Comparison of ENCODE assay signal across 12 cellular contexts in the genomic region with DNA sequence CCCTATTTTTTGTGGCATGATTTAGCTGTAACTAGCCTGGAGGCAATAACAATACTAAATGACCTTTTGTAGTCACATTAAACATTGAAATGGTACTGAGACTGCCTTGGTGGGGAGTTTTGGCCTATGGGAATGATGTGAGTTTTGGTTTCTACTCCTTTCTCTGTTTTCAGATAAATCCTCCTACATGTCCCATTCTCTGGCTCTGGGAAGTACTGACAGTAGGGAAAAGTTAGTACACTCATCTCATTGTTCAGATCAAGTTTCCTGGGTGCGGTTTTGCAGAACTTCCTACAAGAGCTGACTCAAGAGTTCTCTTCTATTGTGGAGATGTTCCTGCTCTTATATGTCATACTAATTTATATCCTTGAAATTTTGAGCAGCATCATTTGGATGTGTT.
A peak's percentile ranks its signal among the peaks of the same experiment; 100 is the strongest.
DNase-seq lines count a peak whose midpoint lies in the region; ATAC-seq and TF ChIP-seq lines count a peak whose summit lies in the region.
"Had no signal": no experiment of that assay in that cellular context is flagged by ENCODE, and none has a peak within 500 bp of the region (broad histone marks: within the 10 kb centered on the region; RNA-seq: fewer than 3 reads in every experiment).

No MANE protein-coding gene starts in this region.

- H3K4me1 ChIP-seq in gastrocnemius medialis, result peaks cover 61 to 71% of the 10 kb centered on the region in 2 donors

- H3K4me3 ChIP-seq in fibroblast of pulmonary artery (replicated peaks; ENCODE audit: low read depth, low read length) (no peak overlapping the region), gastrocnemius medialis (no peak overlapping the region)
- H3K4me3 ChIP-seq: lung had no signal

- in situ Hi-C loops in gastrocnemius medialis (cut with MboI; ENCODE audit: low sequenced_read_pairs in 4 of 4), result no loop called here

- no peak for TF ChIP-seq CTCF in fibroblast of pulmonary artery (IDR thresholded peaks at IDR 0.05; ENCODE audit: low read length, missing control alignments)
- TF ChIP-seq CTCF in gastrocnemius medialis (IDR thresholded peaks at IDR 0.05 in 4 of 5, conservative IDR thresholded peaks at IDR 0.05 in 1 of 5), result no peak

- H3K27ac ChIP-seq in gastrocnemius medialis, result peak overlapping the region; percentile 32 to 71 (median 66)
- H3K27ac ChIP-seq: KMS-11 had no signal

- no peaks in the 10 kb centered on the region for H3K9me3 ChIP-seq in gastrocnemius medialis

- no peaks in the 10 kb centered on the region for H3K27me3 ChIP-seq in gastrocnemius medialis

- H3K36me3 ChIP-seq in gastrocnemius medialis, result no peaks in the 10 kb centered on the region

- ATAC-seq in gastrocnemius medialis (peak; percentile 76 to 80), HG02571 (IDR thresholded peaks at IDR 0.05; ENCODE audit: unreplicated experiment) (no peak), HG03378 (IDR thresholded peaks at IDR 0.05; ENCODE audit: unreplicated experiment) (no peak)
- no peak for ATAC-seq in activated CD4-positive, CD25-positive, alpha-beta regulatory T cell treated with anti-CD3 and anti-CD28 coated beads, Interleukin-2, amount 50 U/mL, for 24 hours

- intact Hi-C loops in gastrocnemius medialis (cut with DNase I; ENCODE audit: low total_unique reads), result loop anchor here (2.0 kb wide), 1 partner anchor 61 kb away; no protein-coding TSS in a partner anchor

- no peak for TF ChIP-seq POLR2A in gastrocnemius medialis (IDR thresholded peaks at IDR 0.05)

- DNase-seq in ELR (ENCODE audit: low read depth) (peak; percentile 96), SW 1271 (lab: John Stamatoyannopoulos, UW) (peak; percentile 43 to 83), fibroblast of pulmonary artery (ENCODE audit: low read depth) (peak; percentile 94), gastrocnemius medialis (no peak), globus pallidus (ENCODE audit: low spot score) (no peak)
- DNase-seq: DMS53; stimulated activated CD4-positive, alpha-beta T cell treated with anti-CD3 and anti-CD28 coated beads, Interleukin-2, amount 100 ng/mL, for 48 hours had no signal

Comparison
In these comparisons a context has a peak if more than half of its experiments do, and no peak if none do; other contexts are left out.
1. DNase-seq: peak in ELR (single experiment), SW 1271 (2 of 2) and fibroblast of pulmonary artery (single experiment); none in gastrocnemius medialis (0 of 2) and globus pallidus (single experiment).
2. ATAC-seq: peak in gastrocnemius medialis (2 of 2); none in HG02571 (single experiment), activated CD4-positive, CD25-positive, alpha-beta regulatory T cell treated with anti-CD3 and anti-CD28 coated beads, Interleukin-2, amount 50 U/mL, for 24 hours (0 of 2) and HG03378 (single experiment).